ENCODE assay signal across 24 cellular contexts in genomic region chr5:112752335-112752734, GRCh38.
"Had no signal": no experiment of that assay in that cellular context is flagged by ENCODE, and none has a peak within 500 bp of the region (broad histone marks: within the 10 kb centered on the region; RNA-seq: fewer than 3 reads in every experiment).

No MANE protein-coding gene starts in this region.

- H3K36me3 ChIP-seq: ovary, right lobe of liver, sigmoid colon, stomach, thyroid gland, tibial nerve, upper lobe of left lung, vagina had no signal

- H3K9ac ChIP-seq: parathyroid adenoma had no signal

- FAIRE-seq: urothelium cell line had no signal

- H3K9me3 ChIP-seq: ovary, psoas muscle, right lobe of liver, sigmoid colon, stomach, thoracic aorta, thyroid gland, tibial nerve, upper lobe of left lung, vagina had no signal

- H3K4me3 ChIP-seq: ovary, psoas muscle, right lobe of liver, sigmoid colon, stomach, thoracic aorta, thyroid gland, tibial nerve, upper lobe of left lung, vagina had no signal

- DNase-seq: natural killer cell; occipital lobe; ovary; posterior cingulate gyrus; psoas muscle; right cardiac atrium; right lobe of liver; sigmoid colon; small intestine; stimulated activated CD4-positive, alpha-beta T cell treated with anti-CD3 and anti-CD28 coated beads, Interleukin-15, amount 100 ng/mL, for 24 hours; stimulated activated CD4-positive, alpha-beta T cell treated with anti-CD3 and anti-CD28 coated beads, Interleukin-2, amount 100 ng/mL, for 24 hours; stimulated activated CD4-positive, alpha-beta T cell treated with anti-CD3 and anti-CD28 coated beads, Interleukin-2, amount 100 ng/mL, for 48 hours; stimulated activated CD4-positive, alpha-beta T cell treated with anti-CD3 and anti-CD28 coated beads, Interleukin-4, amount 100 ng/mL, for 24 hours; stimulated activated naive B cell treated with anti-CD40 and anti-IgM and Interleukin-4, amounts not matched to agents 10 μg/mL and 1 μg/mL and 100 μg/mL, for 72 hours; stimulated activated naive CD4-positive, alpha-beta T cell treated with Interleukin-2 at 50 U/mL for 16 hours; stomach; thyroid gland; upper lobe of left lung had no signal

- H3K27ac ChIP-seq: ovary, parathyroid adenoma, psoas muscle, right lobe of liver, sigmoid colon, stomach, thoracic aorta, thyroid gland, tibial nerve, upper lobe of left lung, vagina had no signal

- H3K4me1 ChIP-seq: right lobe of liver, thyroid gland had no signal

- ATAC-seq: natural killer cell; psoas muscle; right cardiac atrium; right lobe of liver; stimulated activated effector memory CD8-positive, alpha-beta T cell treated with anti-CD3 and anti-CD28 coated beads, Interleukin-12 subunit alpha, Interleukin-12 subunit beta, amount 100 ng/mL, for 72 hours; stimulated activated naive B cell treated with anti-CD40 and anti-IgM and Interleukin-4, amounts not matched to agents 10 μg/mL and 1 μg/mL and 100 μg/mL, for 72 hours had no signal

- H3K27me3 ChIP-seq: ovary, right lobe of liver, sigmoid colon, stomach, thyroid gland, tibial nerve, upper lobe of left lung, vagina had no signal

- H2AFZ ChIP-seq: parathyroid adenoma had no signal
